33 cellular contexts compared by ENCODE assay signal in genomic region chr7:44658979-44659378, GRCh38.
"Had no signal": no experiment of that assay in that cellular context is flagged by ENCODE, and none has a peak within 500 bp of the region (broad histone marks: within the 10 kb centered on the region; RNA-seq: fewer than 3 reads in every experiment).

No MANE protein-coding gene starts in this region.

- H3K27ac Mint-ChIP-seq: activated B cell treated with CpG ODN at 0.5 μM for 24 hours; activated CD4-positive, alpha-beta memory T cell treated with anti-CD3 and anti-CD28 coated beads for 36 hours; activated CD4-positive, alpha-beta T cell treated with anti-CD3 and anti-CD28 coated beads, Interleukin-2, amount 10 ng/mL, durations not matched to agents 24 days and 14 days; activated CD8-positive, alpha-beta T cell treated with anti-CD3 and anti-CD28 coated beads for 36 hours; activated naive CD4-positive, alpha-beta T cell treated with anti-CD3 and anti-CD28 coated beads for 36 hours; activated naive CD4-positive, alpha-beta T cell treated with anti-CD3 and anti-CD28 coated beads, Interleukin-2, amount 50 U/mL, for 72 hours; activated naive CD8-positive, alpha-beta T cell treated with anti-CD3 and anti-CD28 coated beads for 36 hours; T-helper 1 cell treated with Interleukin-12 subunit alpha and Interleukin-12 subunit beta and Interleukin-4 antibody, amounts not matched to agents 30 μg/mL and 1 μg/mL, for 36 hours; T-helper 2 cell treated with Interferon-gamma antibody and Interleukin-4, amounts not matched to agents 5 μg/mL and 100 μg/mL, for 36 hours had no signal

- H3K27me3 Mint-ChIP-seq: activated B cell treated with CpG ODN at 0.5 μM for 24 hours; activated CD4-positive, alpha-beta memory T cell treated with anti-CD3 and anti-CD28 coated beads for 36 hours; activated CD4-positive, alpha-beta T cell treated with anti-CD3 and anti-CD28 coated beads, Interleukin-2, amount 10 ng/mL, durations not matched to agents 24 days and 14 days; activated CD8-positive, alpha-beta T cell treated with anti-CD3 and anti-CD28 coated beads for 36 hours; activated naive CD8-positive, alpha-beta T cell treated with anti-CD3 and anti-CD28 coated beads for 36 hours had no signal

- ATAC-seq: activated CD8-positive, alpha-beta T cell treated with anti-CD3 and anti-CD28 coated beads for 36 hours; activated naive CD4-positive, alpha-beta T cell treated with anti-CD3 and anti-CD28 coated beads, Interleukin-2, amount 50 U/mL, for 72 hours; activated T-cell treated with anti-CD3 and anti-CD28 coated beads, Interleukin-2, amount 50 U/mL, for 4 hours; activated T-cell treated with anti-CD3 and anti-CD28 coated beads, Interleukin-2, amount 50 U/mL, for 72 hours; body of pancreas had no signal

- DNase-seq: activated B cell treated with CpG ODN at 0.5 μM for 24 hours; activated CD4-positive, alpha-beta memory T cell treated with anti-CD3 and anti-CD28 coated beads for 36 hours; activated CD4-positive, alpha-beta T cell treated with anti-CD3 and anti-CD28 coated beads for 4 hours; activated CD4-positive, alpha-beta T cell treated with anti-CD3 and anti-CD28 coated beads, Interleukin-2, amount 10 ng/mL, durations not matched to agents 24 days and 14 days; activated CD4-positive, alpha-beta T cell treated with anti-CD3 and anti-CD28 coated beads, Interleukin-2, amount 50 U/mL, for 1 hour; activated CD4-positive, alpha-beta T cell treated with anti-CD3 and anti-CD28 coated beads, Interleukin-2, amount 50 U/mL, for 4 hours; activated CD4-positive, CD25-positive, alpha-beta regulatory T cell treated with anti-CD3 and anti-CD28 coated beads, Interleukin-2, amount 50 U/mL, for 72 hours; activated CD8-positive, alpha-beta memory T cell treated with anti-CD3 and anti-CD28 coated beads, Interleukin-2, amount 50 U/mL, for 4 hours; activated CD8-positive, alpha-beta T cell treated with anti-CD3 and anti-CD28 coated beads for 36 hours; activated effector memory CD4-positive, alpha-beta T cell treated with anti-CD3 and anti-CD28 coated beads, Interleukin-2, amount 50 U/mL, for 16 hours; activated gamma-delta T cell treated with Interleukin-2 at 50 U/mL for 16 hours; activated naive CD4-positive, alpha-beta T cell; activated naive CD4-positive, alpha-beta T cell treated with anti-CD3 and anti-CD28 coated beads for 36 hours; activated naive CD4-positive, alpha-beta T cell treated with anti-CD3 and anti-CD28 coated beads, Interleukin-2, amount 50 U/mL, for 16 hours; activated naive CD8-positive, alpha-beta T cell treated with anti-CD3 and anti-CD28 coated beads for 36 hours; activated T-cell treated with anti-CD3 and anti-CD28 coated beads for 4 hours; activated T-cell treated with anti-CD3 and anti-CD28 coated beads, Interleukin-2, amount 50 U/mL, for 1 hour; activated T-cell treated with anti-CD3 and anti-CD28 coated beads, Interleukin-2, amount 50 U/mL, for 4 hours; activated T-cell treated with anti-CD3 and anti-CD28 coated beads, Interleukin-2, amount 50 U/mL, for 72 hours; amniotic stem cell; aorta; body of pancreas; brain microvascular endothelial cell; central memory CD4-positive, alpha-beta T cell; cerebellar nuclear complex; T-helper 1 cell; T-helper 2 cell; T-helper 9 cell had no signal

- H3K4me1 Mint-ChIP-seq: activated B cell treated with CpG ODN at 0.5 μM for 24 hours had no signal

- FAIRE-seq: astrocyte, TTC549 had no signal

- H3K4me3 Mint-ChIP-seq: activated B cell treated with CpG ODN at 0.5 μM for 24 hours; activated CD4-positive, alpha-beta memory T cell treated with anti-CD3 and anti-CD28 coated beads for 36 hours; activated CD4-positive, alpha-beta T cell treated with anti-CD3 and anti-CD28 coated beads, Interleukin-2, amount 10 ng/mL, durations not matched to agents 24 days and 14 days; activated CD8-positive, alpha-beta T cell treated with anti-CD3 and anti-CD28 coated beads for 36 hours; activated naive CD4-positive, alpha-beta T cell treated with anti-CD3 and anti-CD28 coated beads for 36 hours; activated naive CD8-positive, alpha-beta T cell treated with anti-CD3 and anti-CD28 coated beads for 36 hours; activated T-cell treated with anti-CD3 and anti-CD28 coated beads, Interleukin-2, amount 50 U/mL, for 4 hours; activated T-cell treated with anti-CD3 and anti-CD28 coated beads, Interleukin-2, amount 50 U/mL, for 72 hours; T-helper 1 cell treated with Interleukin-12 subunit alpha and Interleukin-12 subunit beta and Interleukin-4 antibody, amounts not matched to agents 30 μg/mL and 1 μg/mL, for 36 hours; T-helper 2 cell treated with Interferon-gamma antibody and Interleukin-4, amounts not matched to agents 5 μg/mL and 100 μg/mL, for 36 hours had no signal
